In the genomic region with DNA sequence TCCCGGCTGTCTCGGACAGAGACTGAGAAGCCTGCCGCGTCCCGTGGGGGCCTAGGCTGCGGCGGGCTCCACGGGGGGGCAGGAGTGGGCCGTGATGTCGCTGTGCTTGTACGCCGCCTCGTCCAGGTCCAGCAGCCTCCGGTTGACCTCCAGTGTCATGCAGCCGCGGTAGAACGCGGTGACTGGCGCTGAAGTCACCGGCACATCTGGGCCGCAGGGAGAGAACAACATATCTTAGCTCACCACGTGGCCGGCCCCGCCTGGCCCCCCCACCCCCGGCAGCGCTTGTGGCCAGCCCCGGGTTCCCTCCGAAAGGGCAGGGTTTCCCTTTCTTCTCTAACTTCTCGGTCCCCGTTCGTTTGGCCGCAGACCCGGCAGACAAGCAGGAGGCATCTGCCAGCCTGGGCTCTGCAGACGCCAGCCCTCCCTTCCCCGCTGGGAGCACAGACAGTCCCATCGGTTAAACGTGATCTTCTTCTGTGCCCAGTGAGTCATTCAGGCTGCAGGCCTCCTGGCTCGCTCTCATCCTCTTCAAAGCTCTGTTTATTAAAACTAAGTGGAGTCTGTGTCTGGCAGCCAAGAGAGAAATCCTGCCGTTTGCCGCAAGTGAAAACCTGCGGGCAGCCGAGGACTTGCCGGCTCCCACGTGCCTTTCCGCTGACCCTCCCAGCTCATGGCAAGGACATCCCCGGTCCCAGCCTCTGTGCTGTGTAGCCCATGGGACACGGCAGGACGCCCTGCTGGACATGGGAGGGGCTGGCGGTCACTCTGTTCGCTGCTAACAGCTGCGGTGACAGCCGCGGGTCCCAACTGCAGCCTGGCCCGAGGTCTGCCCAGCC, we compare ENCODE assay signal across 8 cellular contexts. TPM values are rescaled to one million over a fixed set of nuclear protein-coding genes. Genes with fewer than 3 reads are reported as not detected.
DNase-seq lines count a peak whose midpoint lies in the region; ATAC-seq, FAIRE-seq and TF ChIP-seq lines count a peak whose summit lies in the region.

No MANE protein-coding gene starts in this region.

- H3K27ac ChIP-seq in RWPE1 (peak overlapping the region; percentile 99), pancreas (no peak overlapping the region)

- H3K9me3 ChIP-seq in pancreas, result no peaks in the 10 kb centered on the region

- H3K4me3 ChIP-seq in pancreas, result no peak overlapping the region

- H3K4me1 ChIP-seq in pancreas, result peaks cover 0 to 4% (median 0%) of the 10 kb centered on the region in 3 donors

- H3K27me3 ChIP-seq in pancreas, result no peaks in the 10 kb centered on the region

- TF ChIP-seq CTCF in RWPE1 (conservative IDR thresholded peaks at IDR 0.05; ENCODE audit: low read depth), result no peak
- no peak for TF ChIP-seq CTCF in pancreas (IDR thresholded peaks at IDR 0.05)

- CTCF ChIA-PET in RWPE1 (lab: Yijun Ruan, JAX), result interaction anchor here (0.7 to 1.2 kb wide), 6 partner anchors 16 to 127 kb away, joined by 3 to 6 read pairs (median 3); no protein-coding TSS in a partner anchor

- ATAC-seq in pancreas (peak in 3 of 4 donors; percentile 17 to 33 (median 29)), GM21526 (IDR thresholded peaks at IDR 0.05; ENCODE audit: low FRiP score, unreplicated experiment) (no peak)

- 72 to 76% methylated on average over 54 of the region's 54 CpGs for WGBS in pancreas, 2 donors

- POLR2A ChIA-PET in RWPE1 (lab: Yijun Ruan, JAX; ENCODE audit: low non-redundant PET), result interaction anchor here (0.5 to 1.3 kb wide), 4 partner anchors 17 to 118 kb away, joined by 3 to 6 read pairs (median 6); no protein-coding TSS in a partner anchor

- peak; percentile 61 for DNase-seq in GOT3 (lab: John Stamatoyannopoulos, UW)
- peak; percentile 87 for DNase-seq in RWPE1 (ENCODE audit: low spot score)
- peak; percentile 98 for DNase-seq in fibroblast of peridontal ligament (ENCODE audit: extremely low read depth)
- DNase-seq in pancreas, result peak in 2 of 6 donors; percentile 34 to 77
- no peak for DNase-seq in HuH-7.5 (ENCODE audit: low spot score)
- no peak for DNase-seq in mesenteric fat pad (ENCODE audit: low spot score)
- no peak for DNase-seq in activated CD8-positive, alpha-beta memory T cell treated with anti-CD3 and anti-CD28 coated beads for 24 hours

- no peak for FAIRE-seq in pancreas (lab: Jason Lieb, UNC)

- intact Hi-C loops in pancreas (cut with DNase I), result loop anchor here in 1 of 3 donors (10.0 kb wide), 1 partner anchor 114 kb away; no protein-coding TSS in a partner anchor

- peaks cover 0 to 21% (median 6%) of the 10 kb centered on the region in 3 donors for H3K36me3 ChIP-seq in pancreas

RNA-seq across cellular contexts. Expression of gene GAS6, which starts 42.8 kb away (rescaled TPM):
- total RNA-seq in pancreas (10 to 100 TPM; 24.3 to 68.8 (median 38.6) TPM), mesenteric fat pad (88.6 TPM)
- polyA plus RNA-seq in pancreas, result 100 to 1,000 TPM in 1 of 2 donors, 10 to 100 TPM in 1; 98.0 to 124 TPM

Comparison
In these comparisons a context has a peak if more than half of its experiments do, and no peak if none do; other contexts are left out.
1. DNase-seq: peak in GOT3 (single experiment), RWPE1 (single experiment) and fibroblast of peridontal ligament (single experiment); none in HuH-7.5 (single experiment), mesenteric fat pad (single experiment) and activated CD8-positive, alpha-beta memory T cell treated with anti-CD3 and anti-CD28 coated beads for 24 hours (single experiment).